Comparison of ENCODE assay signal across 22 cellular contexts in genomic region chr11:37978647-37979046, GRCh38.
DNase-seq lines count a peak whose midpoint lies in the region; ATAC-seq, FAIRE-seq and TF ChIP-seq lines count a peak whose summit lies in the region.
"Had no signal": no experiment of that assay in that cellular context is flagged by ENCODE, and none has a peak within 500 bp of the region (broad histone marks: within the 10 kb centered on the region; RNA-seq: fewer than 3 reads in every experiment).

No MANE protein-coding gene starts in this region.

- H3K36me3 ChIP-seq in cardiac muscle cell, result no peaks in the 10 kb centered on the region
- H3K36me3 ChIP-seq in left ventricle myocardium inferior, result no peaks in the 10 kb centered on the region
- no peaks in the 10 kb centered on the region for H3K36me3 ChIP-seq in astrocyte (ENCODE audit: insufficient read depth, low read length)

- intact Hi-C loops in left ventricle myocardium inferior (cut with micrococcal nuclease), result no loop called here
- intact Hi-C loops in activated CD8-positive, alpha-beta T cell treated with anti-CD3 and anti-CD28 coated beads for 36 hours (cut with micrococcal nuclease), result no loop called here

- peak; percentile 64 to 85 for DNase-seq in cardiac muscle cell (ENCODE audit: low read depth in 1 of 2, low spot score in 1 of 2)
- DNase-seq in left ventricle myocardium inferior, result no peak
- peak; percentile 3 for DNase-seq in astrocyte (ENCODE audit: low read depth)
- peak; percentile 93 for DNase-seq in fibroblast of pulmonary artery (ENCODE audit: low read depth)
- peak; percentile 6 for DNase-seq in retina
- no peak for DNase-seq in OCI-M1 (lab: John Stamatoyannopoulos, UW)
- no peak for DNase-seq in activated CD8-positive, alpha-beta T cell treated with anti-CD3 and anti-CD28 coated beads for 36 hours
- DNase-seq in activated T-cell treated with anti-CD3 and anti-CD28 coated beads, Interleukin-2, amount 50 U/mL, for 4 hours, result no peak
- DNase-seq: AML-193; C1 segment of cervical spinal cord; CD8-positive, alpha-beta T cell; DMS153; GF-D8; GOT3; IMR-90; NCI-H1105; NCI-H2029 treated with DMSO at 0.1 percent for 48 hours; NCI-H526; SHP77 had no signal

- no peak overlapping the region for H2AFZ ChIP-seq in astrocyte (ENCODE audit: low read depth, low read length)

- H3K4me2 ChIP-seq in astrocyte (ENCODE audit: low read length), result no peak overlapping the region

- no peak overlapping the region for H3K4me3 Mint-ChIP-seq in astrocyte (ENCODE audit: unreplicated experiment)
- H3K4me3 Mint-ChIP-seq in activated CD8-positive, alpha-beta T cell treated with anti-CD3 and anti-CD28 coated beads for 36 hours, result no peak overlapping the region
- H3K4me3 Mint-ChIP-seq in activated T-cell treated with anti-CD3 and anti-CD28 coated beads, Interleukin-2, amount 50 U/mL, for 4 hours, result no peak overlapping the region
- H3K4me3 Mint-ChIP-seq: CD8-positive, alpha-beta T cell had no signal

- TF ChIP-seq CTCF in cardiac muscle cell (IDR thresholded peaks at IDR 0.05; ENCODE audit: low read depth, low read length) (no peak), left ventricle myocardium inferior (IDR thresholded peaks at IDR 0.05; ENCODE audit: borderline replicate concordance) (no peak), astrocyte (IDR thresholded peaks at IDR 0.05; ENCODE audit: insufficient read depth, low read depth, low read length) (no peak), fibroblast of pulmonary artery (IDR thresholded peaks at IDR 0.05; ENCODE audit: low read length, missing control alignments) (no peak)
- TF ChIP-seq CTCF in activated CD8-positive, alpha-beta T cell treated with anti-CD3 and anti-CD28 coated beads for 36 hours (IDR thresholded peaks at IDR 0.05), result no peak

- H3K27me3 ChIP-seq in cardiac muscle cell, result no peaks in the 10 kb centered on the region
- no peaks in the 10 kb centered on the region for H3K27me3 ChIP-seq in left ventricle myocardium inferior (ENCODE audit: low read depth)
- no peaks in the 10 kb centered on the region for H3K27me3 ChIP-seq in astrocyte (ENCODE audit: insufficient read depth, low read length)

- no peaks in the 10 kb centered on the region for H3K9me3 Mint-ChIP-seq in astrocyte (ENCODE audit: unreplicated experiment)
- H3K9me3 Mint-ChIP-seq in activated CD8-positive, alpha-beta T cell treated with anti-CD3 and anti-CD28 coated beads for 36 hours, result peaks cover 5% of the 10 kb centered on the region
- no peaks in the 10 kb centered on the region for H3K9me3 Mint-ChIP-seq in activated T-cell treated with anti-CD3 and anti-CD28 coated beads, Interleukin-2, amount 50 U/mL, for 4 hours

- H3K36me3 Mint-ChIP-seq in astrocyte (ENCODE audit: low read depth, unreplicated experiment), result no peaks in the 10 kb centered on the region
- H3K36me3 Mint-ChIP-seq in activated CD8-positive, alpha-beta T cell treated with anti-CD3 and anti-CD28 coated beads for 36 hours (ENCODE audit: low read depth), result no peaks in the 10 kb centered on the region
- no peaks in the 10 kb centered on the region for H3K36me3 Mint-ChIP-seq in activated T-cell treated with anti-CD3 and anti-CD28 coated beads, Interleukin-2, amount 50 U/mL, for 4 hours (ENCODE audit: insufficient read depth)
- H3K36me3 Mint-ChIP-seq: CD8-positive, alpha-beta T cell had no signal

- POLR2A ChIA-PET in activated CD8-positive, alpha-beta T cell treated with anti-CD3 and anti-CD28 coated beads for 36 hours (lab: Charles Lee), result no interaction called here

- CTCF ChIA-PET in activated CD8-positive, alpha-beta T cell treated with anti-CD3 and anti-CD28 coated beads for 36 hours (lab: Charles Lee), result no interaction called here

- H3K4me1 ChIP-seq in cardiac muscle cell (ENCODE audit: low read depth), result peaks cover 24% of the 10 kb centered on the region
- no peaks in the 10 kb centered on the region for H3K4me1 ChIP-seq in left ventricle myocardium inferior
- H3K4me1 ChIP-seq in astrocyte (ENCODE audit: insufficient read depth, low read length), result no peaks in the 10 kb centered on the region

- H3K9ac ChIP-seq in astrocyte (ENCODE audit: low read length), result no peak overlapping the region

- no peaks in the 10 kb centered on the region for H4K20me1 ChIP-seq in astrocyte (ENCODE audit: insufficient read depth, low read length)

- H3K27ac Mint-ChIP-seq in astrocyte (ENCODE audit: unreplicated experiment), result no peak overlapping the region
- no peak overlapping the region for H3K27ac Mint-ChIP-seq in activated CD8-positive, alpha-beta T cell treated with anti-CD3 and anti-CD28 coated beads for 36 hours
- H3K27ac Mint-ChIP-seq: CD8-positive, alpha-beta T cell had no signal

- H3K79me2 ChIP-seq in astrocyte (ENCODE audit: insufficient read depth, low read length), result no peaks in the 10 kb centered on the region

- H3K27ac ChIP-seq in cardiac muscle cell, result peak overlapping the region; percentile 37
- no peak overlapping the region for H3K27ac ChIP-seq in left ventricle myocardium inferior (replicated peaks)
- H3K27ac ChIP-seq in astrocyte (ENCODE audit: low read depth, low read length), result no peak overlapping the region
- H3K27ac ChIP-seq: SK-N-MC had no signal

- H3K4me3 ChIP-seq in cardiac muscle cell (no peak overlapping the region), left ventricle myocardium inferior (no peak overlapping the region), astrocyte (ENCODE audit: insufficient read depth, low read depth, low read length) (no peak overlapping the region), fibroblast of pulmonary artery (replicated peaks; ENCODE audit: low read depth, low read length) (no peak overlapping the region)
- H3K4me3 ChIP-seq: SK-N-MC had no signal

- H3K27me3 Mint-ChIP-seq in astrocyte (ENCODE audit: low read depth, unreplicated experiment), result no peaks in the 10 kb centered on the region
- H3K27me3 Mint-ChIP-seq in activated CD8-positive, alpha-beta T cell treated with anti-CD3 and anti-CD28 coated beads for 36 hours, result no peaks in the 10 kb centered on the region
- no peaks in the 10 kb centered on the region for H3K27me3 Mint-ChIP-seq in activated T-cell treated with anti-CD3 and anti-CD28 coated beads, Interleukin-2, amount 50 U/mL, for 4 hours (ENCODE audit: low read depth)

- no peak for FAIRE-seq in astrocyte (lab: Jason Lieb, UNC)
- FAIRE-seq: HTR-8/SVneo had no signal

- no peak for ATAC-seq in activated CD8-positive, alpha-beta T cell treated with anti-CD3 and anti-CD28 coated beads for 36 hours
- ATAC-seq in activated T-cell treated with anti-CD3 and anti-CD28 coated beads, Interleukin-2, amount 50 U/mL, for 4 hours, result no peak
- ATAC-seq: CD8-positive, alpha-beta T cell; HCT116 had no signal

- H3K4me1 Mint-ChIP-seq in astrocyte (ENCODE audit: low read depth, unreplicated experiment), result peaks cover 6% of the 10 kb centered on the region
- H3K4me1 Mint-ChIP-seq in activated CD8-positive, alpha-beta T cell treated with anti-CD3 and anti-CD28 coated beads for 36 hours (ENCODE audit: low read depth), result no peaks in the 10 kb centered on the region
- H3K4me1 Mint-ChIP-seq in activated T-cell treated with anti-CD3 and anti-CD28 coated beads, Interleukin-2, amount 50 U/mL, for 4 hours (ENCODE audit: low read depth), result no peaks in the 10 kb centered on the region

- H3K9me3 ChIP-seq in cardiac muscle cell (ENCODE audit: low read depth), result no peaks in the 10 kb centered on the region
- peaks cover 3% of the 10 kb centered on the region for H3K9me3 ChIP-seq in left ventricle myocardium inferior (replicated peaks)
- no peaks in the 10 kb centered on the region for H3K9me3 ChIP-seq in astrocyte (ENCODE audit: insufficient read depth, low read depth, low read length)

Comparison
In these comparisons a context has a peak if more than half of its experiments do, and no peak if none do; other contexts are left out.
1. DNase-seq: peak in cardiac muscle cell (2 of 2), astrocyte (single experiment), fibroblast of pulmonary artery (single experiment) and retina (single experiment); none in left ventricle myocardium inferior (single experiment), OCI-M1 (single experiment), activated CD8-positive, alpha-beta T cell treated with anti-CD3 and anti-CD28 coated beads for 36 hours (single experiment) and activated T-cell treated with anti-CD3 and anti-CD28 coated beads, Interleukin-2, amount 50 U/mL, for 4 hours (single experiment).